1 cellular context compared by ENCODE assay signal in the genomic region with DNA sequence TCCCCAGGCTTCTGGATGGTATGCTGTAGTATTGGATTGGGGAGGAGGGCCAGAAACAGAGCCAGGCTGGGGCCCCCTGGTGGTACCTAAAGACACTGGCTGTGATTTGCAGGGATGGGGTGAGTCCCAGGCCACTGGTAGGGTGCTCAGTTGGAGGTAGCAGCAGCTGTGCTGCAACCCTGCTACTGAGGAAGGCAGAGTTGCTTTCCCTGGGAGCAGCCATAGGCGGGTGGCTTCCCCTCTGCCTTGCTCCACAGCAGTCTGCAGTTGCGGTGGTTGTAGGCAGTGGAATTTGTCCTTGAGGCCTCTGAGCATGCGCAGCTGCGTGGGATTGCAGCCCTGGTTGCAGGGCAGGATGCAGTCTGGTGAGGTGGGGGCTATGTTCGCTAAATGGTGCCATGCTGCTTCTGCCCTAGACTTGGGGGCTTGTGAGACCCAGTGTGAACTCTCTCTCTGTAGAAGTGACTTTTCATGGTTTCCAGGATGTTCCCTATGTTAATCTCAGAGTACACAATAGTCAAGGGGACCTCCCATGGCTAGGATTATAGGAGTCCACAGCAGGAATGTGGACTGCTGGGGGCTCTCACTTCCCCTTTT.
TF ChIP-seq lines count a peak whose summit lies in the region.

No MANE protein-coding gene starts in this region.

TF ChIP-seq in GM12878, 131 proteins besides CTCF, POLR2A, EP300 and RAD21:
- no peak for TF ChIP-seq HCFC1 (IDR thresholded peaks at IDR 0.05; ENCODE audit: low read length)
- TF ChIP-seq IRF4 (IDR thresholded peaks at IDR 0.05; ENCODE audit: low read depth, low read length): no peak
- no peak for TF ChIP-seq ESRRA (IDR thresholded peaks at IDR 0.05; ENCODE audit: low read length)
- TF ChIP-seq, protein P1, sequence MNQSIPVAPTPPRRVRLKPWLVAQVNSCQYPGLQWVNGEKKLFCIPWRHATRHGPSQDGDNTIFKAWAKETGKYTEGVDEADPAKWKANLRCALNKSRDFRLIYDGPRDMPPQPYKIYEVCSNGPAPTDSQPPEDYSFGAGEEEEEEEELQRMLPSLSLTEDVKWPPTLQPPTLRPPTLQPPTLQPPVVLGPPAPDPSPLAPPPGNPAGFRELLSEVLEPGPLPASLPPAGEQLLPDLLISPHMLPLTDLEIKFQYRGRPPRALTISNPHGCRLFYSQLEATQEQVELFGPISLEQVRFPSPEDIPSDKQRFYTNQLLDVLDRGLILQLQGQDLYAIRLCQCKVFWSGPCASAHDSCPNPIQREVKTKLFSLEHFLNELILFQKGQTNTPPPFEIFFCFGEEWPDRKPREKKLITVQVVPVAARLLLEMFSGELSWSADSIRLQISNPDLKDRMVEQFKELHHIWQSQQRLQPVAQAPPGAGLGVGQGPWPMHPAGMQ (IDR thresholded peaks at IDR 0.05; ENCODE audit: borderline replicate concordance): no peak
- TF ChIP-seq BCL11A (IDR thresholded peaks at IDR 0.05; ENCODE audit: low read depth, low read length): no peak
- TF ChIP-seq BACH1 (IDR thresholded peaks at IDR 0.05; ENCODE audit: borderline replicate concordance): no peak
- no peak for TF ChIP-seq NFYA (IDR thresholded peaks at IDR 0.05; ENCODE audit: borderline replicate concordance, low read depth, low read length)
- TF ChIP-seq, protein P2, sequence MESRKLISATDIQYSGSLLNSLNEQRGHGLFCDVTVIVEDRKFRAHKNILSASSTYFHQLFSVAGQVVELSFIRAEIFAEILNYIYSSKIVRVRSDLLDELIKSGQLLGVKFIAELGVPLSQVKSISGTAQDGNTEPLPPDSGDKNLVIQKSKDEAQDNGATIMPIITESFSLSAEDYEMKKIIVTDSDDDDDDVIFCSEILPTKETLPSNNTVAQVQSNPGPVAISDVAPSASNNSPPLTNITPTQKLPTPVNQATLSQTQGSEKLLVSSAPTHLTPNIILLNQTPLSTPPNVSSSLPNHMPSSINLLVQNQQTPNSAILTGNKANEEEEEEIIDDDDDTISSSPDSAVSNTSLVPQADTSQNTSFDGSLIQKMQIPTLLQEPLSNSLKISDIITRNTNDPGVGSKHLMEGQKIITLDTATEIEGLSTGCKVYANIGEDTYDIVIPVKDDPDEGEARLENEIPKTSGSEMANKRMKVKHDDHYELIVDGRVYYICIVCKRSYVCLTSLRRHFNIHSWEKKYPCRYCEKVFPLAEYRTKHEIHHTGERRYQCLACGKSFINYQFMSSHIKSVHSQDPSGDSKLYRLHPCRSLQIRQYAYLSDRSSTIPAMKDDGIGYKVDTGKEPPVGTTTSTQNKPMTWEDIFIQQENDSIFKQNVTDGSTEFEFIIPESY (IDR thresholded peaks at IDR 0.05): no peak
- TF ChIP-seq, protein P3, sequence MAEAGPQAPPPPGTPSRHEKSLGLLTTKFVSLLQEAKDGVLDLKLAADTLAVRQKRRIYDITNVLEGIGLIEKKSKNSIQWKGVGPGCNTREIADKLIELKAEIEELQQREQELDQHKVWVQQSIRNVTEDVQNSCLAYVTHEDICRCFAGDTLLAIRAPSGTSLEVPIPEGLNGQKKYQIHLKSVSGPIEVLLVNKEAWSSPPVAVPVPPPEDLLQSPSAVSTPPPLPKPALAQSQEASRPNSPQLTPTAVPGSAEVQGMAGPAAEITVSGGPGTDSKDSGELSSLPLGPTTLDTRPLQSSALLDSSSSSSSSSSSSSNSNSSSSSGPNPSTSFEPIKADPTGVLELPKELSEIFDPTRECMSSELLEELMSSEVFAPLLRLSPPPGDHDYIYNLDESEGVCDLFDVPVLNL (IDR thresholded peaks at IDR 0.05; ENCODE audit: low read depth, low read length): no peak
- no peak for TF ChIP-seq KDM1A (IDR thresholded peaks at IDR 0.05; ENCODE audit: borderline replicate concordance)
- no peak for TF ChIP-seq NFXL1 (IDR thresholded peaks at IDR 0.05; ENCODE audit: borderline replicate concordance)
- TF ChIP-seq NR2C1 (IDR thresholded peaks at IDR 0.05): no peak
